Comparison of ENCODE assay signal across 1 cellular context in genomic region chr16:3058173-3059030, GRCh38.
TF ChIP-seq lines count a peak whose summit lies in the region.

No MANE protein-coding gene starts in this region.

TF ChIP-seq in A549, 52 proteins besides CTCF, POLR2A, EP300 and RAD21:
- no peak for TF ChIP-seq EHMT2 (IDR thresholded peaks at IDR 0.05; ENCODE audit: low read depth)
- no peak for TF ChIP-seq ZNF302 (CRISPR knock-in tag; IDR thresholded peaks at IDR 0.05)
- no peak for TF ChIP-seq JUN (IDR thresholded peaks at IDR 0.05)
- no peak for TF ChIP-seq CHD2 (IDR thresholded peaks at IDR 0.05; ENCODE audit: low read length, partially characterized antibody)
- no peak for TF ChIP-seq CBX2 (IDR thresholded peaks at IDR 0.05; ENCODE audit: borderline replicate concordance, low read depth)
- no peak for TF ChIP-seq PHF8 (IDR thresholded peaks at IDR 0.05; ENCODE audit: borderline replicate concordance, low read depth)
- TF ChIP-seq RNF2 (IDR thresholded peaks at IDR 0.05; ENCODE audit: borderline replicate concordance, low read depth), result no peak
- TF ChIP-seq REST (IDR thresholded peaks at IDR 0.05), result no peak
- TF ChIP-seq TFCP2L1 (CRISPR knock-in tag; IDR thresholded peaks at IDR 0.05), result no peak
- TF ChIP-seq PBX3 (IDR thresholded peaks at IDR 0.05), result no peak
- TF ChIP-seq NPAS2 (CRISPR knock-in tag; IDR thresholded peaks at IDR 0.05; ENCODE audit: borderline replicate concordance), result no peak
- no peak for TF ChIP-seq SMC3 (IDR thresholded peaks at IDR 0.05)
- TF ChIP-seq, protein P1, sequence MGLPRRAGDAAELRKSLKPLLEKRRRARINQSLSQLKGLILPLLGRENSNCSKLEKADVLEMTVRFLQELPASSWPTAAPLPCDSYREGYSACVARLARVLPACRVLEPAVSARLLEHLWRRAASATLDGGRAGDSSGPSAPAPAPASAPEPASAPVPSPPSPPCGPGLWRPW (IDR thresholded peaks at IDR 0.05), result no peak
- TF ChIP-seq GATA3 (IDR thresholded peaks at IDR 0.05; ENCODE audit: borderline replicate concordance), result no peak
- TF ChIP-seq HOXB13 (CRISPR knock-in tag; IDR thresholded peaks at IDR 0.05; ENCODE audit: low read depth), result no peak
- no peak for TF ChIP-seq ZFP36 (IDR thresholded peaks at IDR 0.05; ENCODE audit: borderline replicate concordance, partially characterized antibody)
- no peak for TF ChIP-seq ZC3H11A (IDR thresholded peaks at IDR 0.05)
